Comparison of ENCODE assay signal across 24 cellular contexts in genomic region chr21:41387042-41387819, GRCh38. TPM values are rescaled to one million over a fixed set of nuclear protein-coding genes. Genes with fewer than 3 reads are reported as not detected.
DNase-seq lines count a peak whose midpoint lies in the region; ATAC-seq and TF ChIP-seq lines count a peak whose summit lies in the region.
"Had no signal": no experiment of that assay in that cellular context is flagged by ENCODE, and none has a peak within 500 bp of the region (broad histone marks: within the 10 kb centered on the region; RNA-seq: fewer than 3 reads in every experiment).

No MANE protein-coding gene starts in this region.

- TF ChIP-seq CTCF in suprapubic skin (IDR thresholded peaks at IDR 0.05) (no peak), osteoblast (IDR thresholded peaks at IDR 0.05; ENCODE audit: extremely low read depth, low read depth, low read length) (no peak)

- H3K9ac ChIP-seq in adipocyte (ENCODE audit: low read length): peak overlapping the region; percentile 64

- peak overlapping the region; percentile 8 for H3K27ac Mint-ChIP-seq in activated naive CD4-positive, alpha-beta T cell treated with anti-CD3 and anti-CD28 coated beads for 36 hours
- peak overlapping the region in 6 of 9 donors; percentile 1 to 76 (median 34) for H3K27ac Mint-ChIP-seq in naive thymus-derived CD4-positive, alpha-beta T cell
- H3K27ac Mint-ChIP-seq: activated CD4-positive, alpha-beta memory T cell treated with anti-CD3 and anti-CD28 coated beads, Interleukin-2, amount 10 ng/mL, durations not matched to agents 7 days and 5 days; stimulated activated naive CD8-positive, alpha-beta T cell treated with anti-CD3 and anti-CD28 coated beads, Interleukin-15, Interleukin-2, amounts not matched to agents 100 ng/mL and 50 ng/mL, for 24 hours had no signal

- peak overlapping the region; percentile 47 for H3K4me3 ChIP-seq in adipocyte (ENCODE audit: low read length)
- H3K4me3 ChIP-seq in naive thymus-derived CD4-positive, alpha-beta T cell (ENCODE audit: low read length): no peak overlapping the region
- H3K4me3 ChIP-seq in suprapubic skin: no peak overlapping the region
- H3K4me3 ChIP-seq in osteoblast (ENCODE audit: insufficient read depth, low read length): no peak overlapping the region
- H3K4me3 ChIP-seq: ovary, right atrium auricular region, transverse colon had no signal

- H3K27me3 Mint-ChIP-seq in activated naive CD4-positive, alpha-beta T cell treated with anti-CD3 and anti-CD28 coated beads for 36 hours (ENCODE audit: low read depth): no peaks in the 10 kb centered on the region
- no peaks in the 10 kb centered on the region for H3K27me3 Mint-ChIP-seq in naive thymus-derived CD4-positive, alpha-beta T cell
- H3K27me3 Mint-ChIP-seq: activated CD4-positive, alpha-beta memory T cell treated with anti-CD3 and anti-CD28 coated beads, Interleukin-2, amount 10 ng/mL, durations not matched to agents 7 days and 5 days; CD8-positive, alpha-beta memory T cell; stimulated activated naive CD8-positive, alpha-beta T cell treated with anti-CD3 and anti-CD28 coated beads, Interleukin-15, Interleukin-2, amounts not matched to agents 100 ng/mL and 50 ng/mL, for 24 hours had no signal

- CTCF ChIA-PET in activated naive CD4-positive, alpha-beta T cell treated with anti-CD3 and anti-CD28 coated beads for 36 hours (lab: Charles Lee): no interaction called here
- CTCF ChIA-PET in naive thymus-derived CD4-positive, alpha-beta T cell (lab: Charles Lee): no interaction called here

- H3K4me1 ChIP-seq in adipocyte (ENCODE audit: control insufficient read depth, insufficient read depth, low read length) (peaks cover 23% of the 10 kb centered on the region), suprapubic skin (peaks cover 13% of the 10 kb centered on the region), osteoblast (ENCODE audit: insufficient read depth, low read length) (no peaks in the 10 kb centered on the region)
- no peaks in the 10 kb centered on the region for H3K4me1 ChIP-seq in naive thymus-derived CD4-positive, alpha-beta T cell (ENCODE audit: control insufficient read depth in 2 of 2, insufficient read depth in 2 of 2, low read length in 2 of 2)
- H3K4me1 ChIP-seq: right atrium auricular region, transverse colon had no signal

- TF ChIP-seq POLR2A in suprapubic skin (IDR thresholded peaks at IDR 0.05): no peak

- WGBS in suprapubic skin: 70% methylated on average over 14 of the region's 14 CpGs

- H3K36me3 Mint-ChIP-seq in activated naive CD4-positive, alpha-beta T cell treated with anti-CD3 and anti-CD28 coated beads for 36 hours (ENCODE audit: low read depth): peaks cover 12% of the 10 kb centered on the region
- peaks cover 28 to 60% (median 33%) of the 10 kb centered on the region in 5 donors for H3K36me3 Mint-ChIP-seq in naive thymus-derived CD4-positive, alpha-beta T cell

- POLR2A ChIA-PET in naive thymus-derived CD4-positive, alpha-beta T cell (lab: Charles Lee): interaction anchor here (1.0 kb wide), 1 partner anchor 17 kb away, joined by 3 read pairs; no protein-coding TSS in a partner anchor

- in situ Hi-C loops in G401 (cut with HindIII; ENCODE audit: low sequenced_read_pairs): no loop called here

- no peaks in the 10 kb centered on the region for H4K20me1 ChIP-seq in osteoblast (ENCODE audit: insufficient read depth, low read length)

- H3K27me3 ChIP-seq in adipocyte (replicated peaks; ENCODE audit: control insufficient read depth, insufficient read depth, low read length): no peaks in the 10 kb centered on the region
- H3K27me3 ChIP-seq in naive thymus-derived CD4-positive, alpha-beta T cell (ENCODE audit: control insufficient read depth in 2 of 2, insufficient read depth in 2 of 2, low read length in 2 of 2): no peaks in the 10 kb centered on the region
- no peaks in the 10 kb centered on the region for H3K27me3 ChIP-seq in suprapubic skin
- no peaks in the 10 kb centered on the region for H3K27me3 ChIP-seq in osteoblast (ENCODE audit: insufficient read depth, low read length)
- H3K27me3 ChIP-seq: ovary, right atrium auricular region, transverse colon had no signal

- no peak overlapping the region for H2AFZ ChIP-seq in osteoblast (ENCODE audit: low read length)

- H3K79me2 ChIP-seq in osteoblast (ENCODE audit: insufficient read depth, low read length): no peaks in the 10 kb centered on the region

- H3K27ac ChIP-seq in naive thymus-derived CD4-positive, alpha-beta T cell (ENCODE audit: low read depth, low read length): no peak overlapping the region
- H3K27ac ChIP-seq in suprapubic skin (peak overlapping the region; percentile 87), osteoblast (ENCODE audit: low read depth, low read length) (no peak overlapping the region)
- H3K27ac ChIP-seq: epithelial cell of prostate, ovary, right atrium auricular region had no signal

- H3K4me3 Mint-ChIP-seq in activated naive CD4-positive, alpha-beta T cell treated with anti-CD3 and anti-CD28 coated beads for 36 hours: no peak overlapping the region
- H3K4me3 Mint-ChIP-seq in naive thymus-derived CD4-positive, alpha-beta T cell: no peak overlapping the region
- H3K4me3 Mint-ChIP-seq: activated CD4-positive, alpha-beta memory T cell treated with anti-CD3 and anti-CD28 coated beads, Interleukin-2, amount 10 ng/mL, durations not matched to agents 7 days and 5 days; CD8-positive, alpha-beta memory T cell; stimulated activated naive CD8-positive, alpha-beta T cell treated with anti-CD3 and anti-CD28 coated beads, Interleukin-15, Interleukin-2, amounts not matched to agents 100 ng/mL and 50 ng/mL, for 24 hours had no signal

- TF ChIP-seq EP300 in suprapubic skin (IDR thresholded peaks at IDR 0.05): no peak

- no peak overlapping the region for H3K4me2 ChIP-seq in osteoblast (ENCODE audit: insufficient read depth, low read length)

- H3K9me3 Mint-ChIP-seq in activated naive CD4-positive, alpha-beta T cell treated with anti-CD3 and anti-CD28 coated beads for 36 hours: no peaks in the 10 kb centered on the region
- H3K9me3 Mint-ChIP-seq in naive thymus-derived CD4-positive, alpha-beta T cell: no peaks in the 10 kb centered on the region
- H3K9me3 Mint-ChIP-seq: activated CD4-positive, alpha-beta memory T cell treated with anti-CD3 and anti-CD28 coated beads, Interleukin-2, amount 10 ng/mL, durations not matched to agents 7 days and 5 days; CD8-positive, alpha-beta memory T cell; stimulated activated naive CD8-positive, alpha-beta T cell treated with anti-CD3 and anti-CD28 coated beads, Interleukin-15, Interleukin-2, amounts not matched to agents 100 ng/mL and 50 ng/mL, for 24 hours had no signal

- intact Hi-C loops in activated naive CD4-positive, alpha-beta T cell treated with anti-CD3 and anti-CD28 coated beads for 36 hours (cut with micrococcal nuclease): no loop called here
- intact Hi-C loops in naive thymus-derived CD4-positive, alpha-beta T cell (cut with micrococcal nuclease): no loop called here

- no peaks in the 10 kb centered on the region for H3K9me3 ChIP-seq in adipocyte (ENCODE audit: control insufficient read depth, low read length)
- H3K9me3 ChIP-seq in naive thymus-derived CD4-positive, alpha-beta T cell (ENCODE audit: control insufficient read depth in 2 of 3, low read length in 3 of 3): no peaks in the 10 kb centered on the region
- no peaks in the 10 kb centered on the region for H3K9me3 ChIP-seq in suprapubic skin
- no peaks in the 10 kb centered on the region for H3K9me3 ChIP-seq in osteoblast (ENCODE audit: low read depth, low read length)
- H3K9me3 ChIP-seq: ovary, right atrium auricular region, transverse colon had no signal

- no peak for ATAC-seq in naive thymus-derived CD4-positive, alpha-beta T cell
- ATAC-seq: left cardiac atrium had no signal

- H3K36me3 ChIP-seq in adipocyte (ENCODE audit: control insufficient read depth, insufficient read depth, low read length, severe bottlenecking) (peaks cover 12% of the 10 kb centered on the region), suprapubic skin (peaks cover 6% of the 10 kb centered on the region), osteoblast (ENCODE audit: insufficient read depth, low read length) (no peaks in the 10 kb centered on the region)
- H3K36me3 ChIP-seq in naive thymus-derived CD4-positive, alpha-beta T cell (ENCODE audit: control insufficient read depth in 2 of 3, insufficient read depth in 3 of 3, low read length in 3 of 3): peaks cover 7 to 82% (median 12%) of the 10 kb centered on the region in 3 experiments
- H3K36me3 ChIP-seq: ovary, transverse colon had no signal

- DNase-seq in activated naive CD4-positive, alpha-beta T cell treated with anti-CD3 and anti-CD28 coated beads for 36 hours: no peak
- no peak for DNase-seq in activated naive CD4-positive, alpha-beta T cell (lab: John Stamatoyannopoulos, UW)
- DNase-seq in adipocyte (ENCODE audit: low read depth) (no peak), suprapubic skin (ENCODE audit: low spot score in 2 of 2) (no peak), osteoblast (ENCODE audit: insufficient read length, low spot score, missing footprints) (no peak), NCI-H1092 (lab: John Stamatoyannopoulos, UW) (no peak), G401 (ENCODE audit: low spot score) (no peak)
- no peak for DNase-seq in naive thymus-derived CD4-positive, alpha-beta T cell
- DNase-seq: activated CD4-positive, alpha-beta memory T cell treated with anti-CD3 and anti-CD28 coated beads, Interleukin-2, amount 10 ng/mL, durations not matched to agents 7 days and 5 days; activated CD4-positive, CD25-positive, alpha-beta regulatory T cell; activated gamma-delta T cell; activated T-cell treated with anti-CD3 and anti-CD28 coated beads for 4 hours; CD8-positive, alpha-beta memory T cell; DMS153; left cardiac atrium; mesendoderm; NCI-H1417 treated with DMSO at 0.1 percent for 48 hours; NCI-H2081 treated with DMSO at 0.1 percent for 48 hours; NCI-H446 treated with DMSO at 0.1 percent for 48 hours; ovary; transverse colon had no signal

- H3K4me1 Mint-ChIP-seq in activated naive CD4-positive, alpha-beta T cell treated with anti-CD3 and anti-CD28 coated beads for 36 hours (ENCODE audit: low read depth): no peaks in the 10 kb centered on the region
- H3K4me1 Mint-ChIP-seq in naive thymus-derived CD4-positive, alpha-beta T cell: peaks cover 0 to 20% (median 3%) of the 10 kb centered on the region in 7 donors
- H3K4me1 Mint-ChIP-seq: activated CD4-positive, alpha-beta memory T cell treated with anti-CD3 and anti-CD28 coated beads, Interleukin-2, amount 10 ng/mL, durations not matched to agents 7 days and 5 days had no signal

RNA-seq across cellular contexts. Expression of gene MX2, which starts 25.4 kb away (rescaled TPM):
- total RNA-seq in activated naive CD4-positive, alpha-beta T cell treated with anti-CD3 and anti-CD28 coated beads for 36 hours: 10 to 100 TPM; 32.5 to 33.4 TPM
- total RNA-seq in naive thymus-derived CD4-positive, alpha-beta T cell: 100 to 1,000 TPM in 3 of 5 experiments, 10 to 100 TPM in 2; 84.8 to 116 (median 100) TPM
- polyA plus RNA-seq in naive thymus-derived CD4-positive, alpha-beta T cell: 10 to 100 TPM; 46.7 to 49.5 TPM
- total RNA-seq in suprapubic skin (1 to 10 TPM; 3.2 to 6.1 (median 5.1) TPM), osteoblast (12.4 and 14.5 TPM in 2 replicates)
- not detected in 2 replicates for total RNA-seq in G401 (2014; rRNA removed; shearing (Covaris generic))

RNA-seq across cellular contexts. Expression of gene MX1, which starts 38.8 kb away (rescaled TPM):
- 100 to 1,000 TPM; 138 to 145 TPM for total RNA-seq in activated naive CD4-positive, alpha-beta T cell treated with anti-CD3 and anti-CD28 coated beads for 36 hours
- total RNA-seq in naive thymus-derived CD4-positive, alpha-beta T cell: 100 to 1,000 TPM in 1 of 5 experiments, 10 to 100 TPM in 4; 67.6 to 384 (median 74.5) TPM
- polyA plus RNA-seq in naive thymus-derived CD4-positive, alpha-beta T cell: 10 to 100 TPM; 50.2 to 79.8 TPM
- total RNA-seq in suprapubic skin (10 to 100 TPM in 1 of 4 donors, 1 to 10 TPM in 3; 4.3 to 16.4 (median 8.5) TPM), osteoblast (28.3 and 33.3 TPM in 2 replicates)
- total RNA-seq in G401 (2014; rRNA removed; shearing (Covaris generic)): not detected in 2 replicates
